Comparison of ENCODE assay signal across 8 cellular contexts in the genomic region with DNA sequence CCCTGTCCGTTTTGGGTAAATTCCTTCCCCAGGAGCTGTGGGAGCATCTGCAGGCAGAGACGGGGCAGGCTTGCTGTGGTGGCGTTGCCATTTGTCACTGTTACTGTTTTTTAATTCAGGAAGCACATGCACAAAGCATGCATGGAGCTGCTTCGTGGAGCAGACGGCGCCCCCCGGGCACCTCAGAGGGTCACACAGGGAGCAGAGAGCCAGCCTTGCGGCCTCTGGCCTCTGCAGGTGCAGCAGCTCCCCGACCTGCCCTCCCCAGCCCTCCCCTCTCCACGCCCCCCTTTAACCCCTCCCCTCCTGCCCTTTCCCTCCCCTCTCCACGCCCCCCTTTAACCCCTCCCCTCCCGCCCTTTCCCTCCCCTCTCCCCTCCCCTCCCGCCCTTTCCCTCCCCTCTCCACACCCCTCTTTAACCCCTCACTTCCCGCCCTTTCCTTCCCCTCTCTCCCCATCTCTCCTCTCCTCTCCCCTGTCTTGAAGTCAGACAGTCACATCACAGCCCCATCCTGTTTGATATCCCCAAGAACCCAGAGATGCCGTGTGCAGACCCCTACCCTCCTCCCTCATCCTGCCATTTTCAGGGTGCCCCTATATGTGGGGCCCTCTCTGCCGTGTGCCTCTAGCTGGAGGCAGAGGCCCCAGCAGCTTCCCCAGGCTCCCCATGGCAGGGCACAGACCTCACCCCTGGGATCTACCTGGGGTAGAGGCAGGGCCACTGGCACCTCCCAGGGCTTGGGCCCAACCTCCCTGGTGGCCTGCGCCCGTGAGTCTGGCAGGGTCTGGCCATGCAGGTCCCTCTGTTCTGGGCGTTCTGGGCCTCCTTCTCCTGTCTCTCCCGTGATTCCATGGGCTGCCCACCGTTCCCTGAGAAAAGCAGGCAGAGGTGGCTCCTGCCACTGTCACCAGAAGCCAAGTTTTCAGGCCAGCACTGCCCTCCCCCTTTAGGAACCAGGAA. TPM values are rescaled to one million over a fixed set of nuclear protein-coding genes. Genes with fewer than 3 reads are reported as not detected.
DNase-seq lines count a peak whose midpoint lies in the region; ATAC-seq and TF ChIP-seq lines count a peak whose summit lies in the region.

No MANE protein-coding gene starts in this region.

- H3K4me1 ChIP-seq in SK-N-SH (ENCODE audit: control insufficient read depth in 1 of 2, insufficient read depth in 2 of 2, low read depth in 1 of 2, low read length in 1 of 2) (peaks cover 16 to 60% of the 10 kb centered on the region in 2 experiments; a peak in 3 of 4 replicates), Peyer's patch (peaks cover 4 to 39% (median 14%) of the 10 kb centered on the region in 4 donors), right atrium auricular region (peaks cover 0 to 48% of the 10 kb centered on the region in 2 donors)

- H3K36me3 ChIP-seq in SK-N-SH (replicated peaks in 1 of 2; ENCODE audit: control insufficient read depth in 1 of 2, insufficient read depth in 2 of 2, low read length in 1 of 2) (no peaks in the 10 kb centered on the region), Peyer's patch (no peaks in the 10 kb centered on the region), right atrium auricular region (no peaks in the 10 kb centered on the region)

- H3K27me3 ChIP-seq in SK-N-SH (ENCODE audit: insufficient read depth): no peaks in the 10 kb centered on the region
- H3K27me3 ChIP-seq in Peyer's patch: no peaks in the 10 kb centered on the region
- H3K27me3 ChIP-seq in right atrium auricular region: no peaks in the 10 kb centered on the region

- H3K36me3 Mint-ChIP-seq in activated naive CD8-positive, alpha-beta T cell treated with anti-CD3 and anti-CD28 coated beads, Interleukin-2, amount 50 U/mL, for 24 hours (ENCODE audit: low read depth): no peaks in the 10 kb centered on the region

- CTCF ChIA-PET in SK-N-SH (lab: Yijun Ruan, JAX): interaction anchor here (1.2 to 2.8 kb wide), 4 partner anchors 23 to 138 kb away, joined by 3 to 22 read pairs (median 6); no protein-coding TSS in a partner anchor

- TF ChIP-seq EP300 in SK-N-SH (IDR thresholded peaks at IDR 0.05; ENCODE audit: borderline replicate concordance in 1 of 2, low read depth in 1 of 2, low read length in 1 of 2): no peak

- TF ChIP-seq RAD21 in SK-N-SH (IDR thresholded peaks at IDR 0.05; ENCODE audit: low read length): no peak

- H3K4me3 Mint-ChIP-seq in activated naive CD8-positive, alpha-beta T cell treated with anti-CD3 and anti-CD28 coated beads, Interleukin-2, amount 50 U/mL, for 24 hours: no peak overlapping the region

- no peak overlapping the region for H3K27ac Mint-ChIP-seq in activated naive CD8-positive, alpha-beta T cell treated with anti-CD3 and anti-CD28 coated beads, Interleukin-2, amount 50 U/mL, for 24 hours

- 49% methylated on average over 16 of the region's 21 CpGs for WGBS in SK-N-SH (ENCODE audit: low lambda C conversion rate)

- H3K9me3 Mint-ChIP-seq in activated naive CD8-positive, alpha-beta T cell treated with anti-CD3 and anti-CD28 coated beads, Interleukin-2, amount 50 U/mL, for 24 hours: no peaks in the 10 kb centered on the region

- no peaks in the 10 kb centered on the region for H3K27me3 Mint-ChIP-seq in activated naive CD8-positive, alpha-beta T cell treated with anti-CD3 and anti-CD28 coated beads, Interleukin-2, amount 50 U/mL, for 24 hours

- no peak for TF ChIP-seq POLR2A in Peyer's patch (IDR thresholded peaks at IDR 0.05)

- H3F3A ChIP-seq in SK-N-SH (replicated peaks; ENCODE audit: insufficient read depth): peaks cover 9% of the 10 kb centered on the region

- no peak overlapping the region for H3K9ac ChIP-seq in SK-N-SH

- no peaks in the 10 kb centered on the region for H3K9me3 ChIP-seq in SK-N-SH
- H3K9me3 ChIP-seq in Peyer's patch: no peaks in the 10 kb centered on the region
- H3K9me3 ChIP-seq in right atrium auricular region: no peaks in the 10 kb centered on the region

- no peak for ATAC-seq in SK-N-SH treated with all-trans-retinoic acid at 6 μM for 48 hours
- ATAC-seq in activated naive CD8-positive, alpha-beta T cell treated with anti-CD3 and anti-CD28 coated beads, Interleukin-2, amount 50 U/mL, for 24 hours: peak; percentile 2
- no peak for ATAC-seq in HG02884 (IDR thresholded peaks at IDR 0.05; ENCODE audit: unreplicated experiment)

- H4K20me1 ChIP-seq in SK-N-SH (ENCODE audit: insufficient read depth): no peaks in the 10 kb centered on the region

- POLR2A ChIA-PET in SK-N-SH (lab: Yijun Ruan, JAX): interaction anchor here (0.9 to 1.1 kb wide), 2 partner anchors 24 to 138 kb away, joined by 3 to 4 read pairs; no protein-coding TSS in a partner anchor

- H3K4me3 ChIP-seq in SK-N-SH (ENCODE audit: low read depth in 2 of 2, low read length in 1 of 2): no peak overlapping the region; a peak in 1 of 4 replicates
- H3K4me3 ChIP-seq in Peyer's patch: peak overlapping the region in 1 of 4 donors; percentile 16
- peak overlapping the region in 1 of 2 donors; percentile 10 for H3K4me3 ChIP-seq in right atrium auricular region

- H3K27ac ChIP-seq in SK-N-SH (ENCODE audit: low read depth in 2 of 2, low read length in 1 of 2) (peak overlapping the region in 1 of 2 experiments; percentile 99; a peak in 2 of 4 replicates), Peyer's patch (peak overlapping the region in 3 of 4 donors; percentile 16 to 38 (median 37)), right atrium auricular region (peak overlapping the region; percentile 2 to 46)

- peaks cover 15% of the 10 kb centered on the region for H3K4me1 Mint-ChIP-seq in activated naive CD8-positive, alpha-beta T cell treated with anti-CD3 and anti-CD28 coated beads, Interleukin-2, amount 50 U/mL, for 24 hours

- DNase-seq in SK-N-SH: peak; percentile 89
- DNase-seq in Peyer's patch: peak in 1 of 3 donors; percentile 66
- DNase-seq in activated naive CD8-positive, alpha-beta T cell treated with anti-CD3 and anti-CD28 coated beads, Interleukin-2, amount 50 U/mL, for 24 hours: peak; percentile 44
- no peak for DNase-seq in right atrium auricular region (ENCODE audit: low spot score)
- peak; percentile 40 for DNase-seq in stimulated activated CD4-positive, alpha-beta T cell treated with anti-CD3 and anti-CD28 coated beads, Interleukin-4, amount 100 ng/mL, for 24 hours
- DNase-seq in kidney glomerular epithelial cell (lab: John Stamatoyannopoulos, UW): no peak

- H3K4me2 ChIP-seq in SK-N-SH: no peak overlapping the region

- no peak overlapping the region for H2AFZ ChIP-seq in SK-N-SH (ENCODE audit: low read depth)

- no peaks in the 10 kb centered on the region for H3K79me2 ChIP-seq in SK-N-SH (ENCODE audit: insufficient read depth)

- TF ChIP-seq CTCF in SK-N-SH (IDR thresholded peaks at IDR 0.05): no peak
- TF ChIP-seq CTCF in Peyer's patch (IDR thresholded peaks at IDR 0.05): no peak
- no peak for TF ChIP-seq CTCF in right atrium auricular region (IDR thresholded peaks at IDR 0.05)

- no peaks in the 10 kb centered on the region for H3K9me2 ChIP-seq in SK-N-SH

TF ChIP-seq in SK-N-SH, 30 proteins besides CTCF, POLR2A, EP300 and RAD21:
- TF ChIP-seq MXI1 (IDR thresholded peaks at IDR 0.05; ENCODE audit: low read depth, low read length) (0 out of 2 replicates have a peak, but pooled peaks have one; percentile 19), FOXJ3 (CRISPR knock-in tag; IDR thresholded peaks at IDR 0.05) (no peak), FOXM1 (IDR thresholded peaks at IDR 0.05; ENCODE audit: low read depth) (no peak), JUND (IDR thresholded peaks at IDR 0.05) (no peak), GATA2 (CRISPR knock-in tag; IDR thresholded peaks at IDR 0.05) (no peak)
TF ChIP-seq in SK-N-SH: peak in this region for 1.

TF ChIP-seq in SK-N-SH treated with all-trans-retinoic acid at 6 μM for 48 hours, 23 proteins besides CTCF, POLR2A, EP300 and RAD21 (continues in another document):
- TF ChIP-seq, protein P1, sequence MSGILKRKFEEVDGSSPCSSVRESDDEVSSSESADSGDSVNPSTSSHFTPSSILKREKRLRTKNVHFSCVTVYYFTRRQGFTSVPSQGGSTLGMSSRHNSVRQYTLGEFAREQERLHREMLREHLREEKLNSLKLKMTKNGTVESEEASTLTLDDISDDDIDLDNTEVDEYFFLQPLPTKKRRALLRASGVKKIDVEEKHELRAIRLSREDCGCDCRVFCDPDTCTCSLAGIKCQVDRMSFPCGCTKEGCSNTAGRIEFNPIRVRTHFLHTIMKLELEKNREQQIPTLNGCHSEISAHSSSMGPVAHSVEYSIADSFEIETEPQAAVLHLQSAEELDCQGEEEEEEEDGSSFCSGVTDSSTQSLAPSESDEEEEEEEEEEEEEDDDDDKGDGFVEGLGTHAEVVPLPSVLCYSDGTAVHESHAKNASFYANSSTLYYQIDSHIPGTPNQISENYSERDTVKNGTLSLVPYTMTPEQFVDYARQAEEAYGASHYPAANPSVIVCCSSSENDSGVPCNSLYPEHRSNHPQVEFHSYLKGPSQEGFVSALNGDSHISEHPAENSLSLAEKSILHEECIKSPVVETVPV (CRISPR knock-in tag; IDR thresholded peaks at IDR 0.05): no peak
- no peak for TF ChIP-seq CSDC2 (CRISPR knock-in tag; IDR thresholded peaks at IDR 0.05)
- no peak for TF ChIP-seq ZNF565 (CRISPR knock-in tag; conservative IDR thresholded peaks at IDR 0.05; ENCODE audit: low read depth)
- TF ChIP-seq, protein P2, sequence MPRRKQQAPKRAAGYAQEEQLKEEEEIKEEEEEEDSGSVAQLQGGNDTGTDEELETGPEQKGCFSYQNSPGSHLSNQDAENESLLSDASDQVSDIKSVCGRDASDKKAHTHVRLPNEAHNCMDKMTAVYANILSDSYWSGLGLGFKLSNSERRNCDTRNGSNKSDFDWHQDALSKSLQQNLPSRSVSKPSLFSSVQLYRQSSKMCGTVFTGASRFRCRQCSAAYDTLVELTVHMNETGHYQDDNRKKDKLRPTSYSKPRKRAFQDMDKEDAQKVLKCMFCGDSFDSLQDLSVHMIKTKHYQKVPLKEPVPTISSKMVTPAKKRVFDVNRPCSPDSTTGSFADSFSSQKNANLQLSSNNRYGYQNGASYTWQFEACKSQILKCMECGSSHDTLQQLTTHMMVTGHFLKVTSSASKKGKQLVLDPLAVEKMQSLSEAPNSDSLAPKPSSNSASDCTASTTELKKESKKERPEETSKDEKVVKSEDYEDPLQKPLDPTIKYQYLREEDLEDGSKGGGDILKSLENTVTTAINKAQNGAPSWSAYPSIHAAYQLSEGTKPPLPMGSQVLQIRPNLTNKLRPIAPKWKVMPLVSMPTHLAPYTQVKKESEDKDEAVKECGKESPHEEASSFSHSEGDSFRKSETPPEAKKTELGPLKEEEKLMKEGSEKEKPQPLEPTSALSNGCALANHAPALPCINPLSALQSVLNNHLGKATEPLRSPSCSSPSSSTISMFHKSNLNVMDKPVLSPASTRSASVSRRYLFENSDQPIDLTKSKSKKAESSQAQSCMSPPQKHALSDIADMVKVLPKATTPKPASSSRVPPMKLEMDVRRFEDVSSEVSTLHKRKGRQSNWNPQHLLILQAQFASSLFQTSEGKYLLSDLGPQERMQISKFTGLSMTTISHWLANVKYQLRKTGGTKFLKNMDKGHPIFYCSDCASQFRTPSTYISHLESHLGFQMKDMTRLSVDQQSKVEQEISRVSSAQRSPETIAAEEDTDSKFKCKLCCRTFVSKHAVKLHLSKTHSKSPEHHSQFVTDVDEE (CRISPR knock-in tag; IDR thresholded peaks at IDR 0.05): no peak
- TF ChIP-seq ZC3H10 (CRISPR knock-in tag; IDR thresholded peaks at IDR 0.05): no peak

RNA-seq across cellular contexts. Expression of a gene that starts 29.6 kb away (rescaled TPM):
- 67.7 and 69.3 TPM in 2 replicates for polyA plus RNA-seq in SK-N-SH (2012; rRNA removed)
- 54.5 and 61.1 TPM in 2 replicates for polyA plus RNA-seq in SK-N-SH (2012; cell fraction: cytosol; rRNA removed)
- 115 and 123 TPM in 2 replicates for polyA plus RNA-seq in SK-N-SH (2012; cell fraction: nucleus; rRNA removed)
- 10 to 100 TPM; 23.1 to 64.3 (median 43.9) TPM for total RNA-seq in Peyer's patch
- 10 to 100 TPM; 58.6 to 76.9 TPM for total RNA-seq in right atrium auricular region

Comparison
In these comparisons a context has a peak if more than half of its experiments do, and no peak if none do; other contexts are left out.
1. DNase-seq: peak in SK-N-SH (single experiment), activated naive CD8-positive, alpha-beta T cell treated with anti-CD3 and anti-CD28 coated beads, Interleukin-2, amount 50 U/mL, for 24 hours (single experiment) and stimulated activated CD4-positive, alpha-beta T cell treated with anti-CD3 and anti-CD28 coated beads, Interleukin-4, amount 100 ng/mL, for 24 hours (single experiment); none in right atrium auricular region (single experiment) and kidney glomerular epithelial cell (single experiment).